ENCODE assay signal across 1 cellular context in the genomic region with DNA sequence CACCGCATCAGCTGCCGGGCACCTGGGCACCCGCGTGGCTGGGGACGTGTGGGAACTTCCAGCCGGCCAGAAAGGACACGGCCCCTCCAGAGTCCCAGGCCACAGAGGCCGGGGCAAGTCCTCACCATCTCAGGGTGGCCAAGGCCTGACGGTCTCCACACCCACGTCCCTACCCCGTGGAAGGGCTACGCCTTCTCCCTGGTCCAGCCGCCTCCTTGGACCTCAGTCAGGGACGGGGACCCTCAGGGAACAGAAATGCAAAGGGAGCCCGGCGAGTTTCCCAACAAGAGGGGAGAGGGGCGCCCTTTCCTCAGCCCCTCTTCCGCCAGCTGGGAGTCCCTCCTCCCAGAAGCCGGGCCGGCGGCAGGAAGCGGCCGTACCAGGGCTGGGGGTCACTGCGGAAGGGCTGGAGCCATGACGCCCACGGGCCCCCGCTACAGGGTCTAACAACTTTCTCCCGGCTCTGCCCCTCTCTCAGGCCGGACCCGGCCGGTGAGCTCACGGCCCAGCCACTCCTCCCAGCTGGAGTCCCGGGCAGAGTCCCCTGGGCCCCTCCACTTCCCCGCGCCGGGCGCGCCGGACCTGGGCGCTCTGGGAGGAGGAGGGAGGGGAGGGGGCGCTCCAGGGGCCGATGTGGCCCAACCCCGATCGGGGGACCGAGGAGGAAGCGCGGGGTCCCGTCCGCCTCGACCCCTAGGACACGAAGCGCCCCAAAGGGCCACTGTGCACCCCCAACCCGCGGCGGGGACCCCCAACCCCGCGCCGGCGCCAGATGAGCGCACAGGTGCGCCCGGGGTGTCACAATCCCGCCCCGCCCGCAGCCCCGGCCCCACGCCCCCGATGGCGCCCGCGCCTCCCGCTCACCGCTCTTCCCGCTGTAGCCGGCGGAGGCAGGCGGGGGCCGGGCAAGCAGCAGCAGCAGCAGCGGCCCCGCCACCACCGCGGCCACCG.
TF ChIP-seq lines count a peak whose summit lies in the region.

No MANE protein-coding gene starts in this region.

TF ChIP-seq in HCT116, 20 proteins besides CTCF, POLR2A, EP300 and RAD21 (continued from another document):
- TF ChIP-seq ZBTB33 (IDR thresholded peaks at IDR 0.05; ENCODE audit: extremely low read depth, insufficient replicate concordance, low read length), result no peak
- no peak for TF ChIP-seq YY1 (IDR thresholded peaks at IDR 0.05; ENCODE audit: extremely low read depth, insufficient replicate concordance, low read depth, low read length)
- TF ChIP-seq SRF (IDR thresholded peaks at IDR 0.05; ENCODE audit: low read depth), result no peak
- TF ChIP-seq POLR2AphosphoS5 (IDR thresholded peaks at IDR 0.05; ENCODE audit: low read depth, low read length), result no peak
- no peak for TF ChIP-seq ZNF274 (IDR thresholded peaks at IDR 0.05; ENCODE audit: low read depth, low read length)
- no peak for TF ChIP-seq JUND (IDR thresholded peaks at IDR 0.05)
- TF ChIP-seq EZH2phosphoT487 (IDR thresholded peaks at IDR 0.05; ENCODE audit: borderline replicate concordance), result no peak
